18 cellular contexts compared by ENCODE assay signal in genomic region chr6:106704327-106704726, GRCh38.
DNase-seq lines count a peak whose midpoint lies in the region; ATAC-seq, FAIRE-seq and TF ChIP-seq lines count a peak whose summit lies in the region.
"Had no signal": no experiment of that assay in that cellular context is flagged by ENCODE, and none has a peak within 500 bp of the region (broad histone marks: within the 10 kb centered on the region; RNA-seq: fewer than 3 reads in every experiment).

No MANE protein-coding gene starts in this region.

- H3K4me3 Mint-ChIP-seq in naive B cell, result peak overlapping the region in 2 of 8 donors; percentile 44 to 50
- H3K4me3 Mint-ChIP-seq in activated T-helper 2 cell treated with anti-CD3 and anti-CD28 coated beads, Interferon-gamma antibody, Interleukin-2, Interleukin-4, amounts not matched to agents 10 μg/mL and 5 μg/mL and 100 μg/mL, durations not matched to agents 14 hours and 24 hours and 36 hours (ENCODE audit: low read depth), result no peak overlapping the region
- H3K4me3 Mint-ChIP-seq: CD4-positive, alpha-beta T cell; H9 had no signal

- POLR2A ChIA-PET in HepG2 (lab: Yijun Ruan, JAX), result no interaction called here

- H3K9me3 ChIP-seq in right lobe of liver, result no peaks in the 10 kb centered on the region
- H3K9me3 ChIP-seq in HepG2 (ENCODE audit: low read length), result peaks cover 16% of the 10 kb centered on the region
- peaks cover 16% of the 10 kb centered on the region; the same call in 1 of the 2 replicates for H3K9me3 ChIP-seq in SU-DHL-6 (ENCODE audit: insufficient read depth, low read length)
- no peaks in the 10 kb centered on the region for H3K9me3 ChIP-seq in Peyer's patch

- no peaks in the 10 kb centered on the region for H3K79me2 ChIP-seq in HepG2 (ENCODE audit: insufficient read depth, low read length)
- no peaks in the 10 kb centered on the region for H3K79me2 ChIP-seq in SU-DHL-6 (ENCODE audit: insufficient read depth, low read length)

- DNase-seq in right lobe of liver (no peak), HepG2 (ENCODE audit: low spot score) (no peak), naive B cell (no peak), Peyer's patch (no peak), DMS79 (lab: John Stamatoyannopoulos, UW) (no peak)
- no peak for DNase-seq in activated T-helper 2 cell treated with anti-CD3 and anti-CD28 coated beads, Interferon-gamma antibody, Interleukin-2, Interleukin-4, amounts not matched to agents 10 μg/mL and 5 μg/mL and 100 μg/mL, durations not matched to agents 14 hours and 24 hours and 36 hours (ENCODE audit: low spot score)
- DNase-seq: C1 segment of cervical spinal cord; Calu3; CD4-positive, alpha-beta T cell; DMS 273 treated with DMSO at 0.1 percent for 48 hours; EL; GOT3; H9 had no signal

- TF ChIP-seq POLR2A in right lobe of liver (IDR thresholded peaks at IDR 0.05) (no peak), HepG2 (IDR thresholded peaks at IDR 0.05; ENCODE audit: insufficient read depth in 1 of 2, low read depth in 2 of 2, low read length in 2 of 2) (no peak), Peyer's patch (IDR thresholded peaks at IDR 0.05) (no peak)

- no peaks in the 10 kb centered on the region for H3K27me3 Mint-ChIP-seq in naive B cell
- H3K27me3 Mint-ChIP-seq in activated T-helper 2 cell treated with anti-CD3 and anti-CD28 coated beads, Interferon-gamma antibody, Interleukin-2, Interleukin-4, amounts not matched to agents 10 μg/mL and 5 μg/mL and 100 μg/mL, durations not matched to agents 14 hours and 24 hours and 36 hours (ENCODE audit: low read depth), result peaks cover 27% of the 10 kb centered on the region

- TF ChIP-seq CTCF in right lobe of liver (IDR thresholded peaks at IDR 0.05) (no peak), HepG2 (CRISPR knock-in tag; IDR thresholded peaks at IDR 0.05) (no peak), SU-DHL-6 (IDR thresholded peaks at IDR 0.05; ENCODE audit: insufficient read depth, low read length, poor library complexity, severe bottlenecking) (no peak), Peyer's patch (IDR thresholded peaks at IDR 0.05) (no peak)

- no peaks in the 10 kb centered on the region for H3K9me2 ChIP-seq in SU-DHL-6 (replicated peaks; ENCODE audit: insufficient read depth, low read length)

- H3K4me1 ChIP-seq in right lobe of liver (peaks cover 0 to 32% (median 7%) of the 10 kb centered on the region in 4 donors), HepG2 (ENCODE audit: insufficient read depth, low read length) (peaks cover 29% of the 10 kb centered on the region), Peyer's patch (peaks cover 0 to 10% (median 0%) of the 10 kb centered on the region in 4 donors)

- intact Hi-C loops in right lobe of liver (cut with DNase I) (no loop called here), HepG2 (cut with micrococcal nuclease; ENCODE audit: unreplicated experiment) (no loop called here)
- intact Hi-C loops in activated T-helper 2 cell treated with anti-CD3 and anti-CD28 coated beads, Interferon-gamma antibody, Interleukin-2, Interleukin-4, amounts not matched to agents 10 μg/mL and 5 μg/mL and 100 μg/mL, durations not matched to agents 14 hours and 24 hours and 36 hours (cut with micrococcal nuclease), result no loop called here

- no peaks in the 10 kb centered on the region for H3K27me3 ChIP-seq in right lobe of liver
- H3K27me3 ChIP-seq in HepG2 (ENCODE audit: control insufficient read depth in 1 of 2, insufficient read depth in 2 of 2, low read length in 2 of 2), result no peaks in the 10 kb centered on the region
- no peaks in the 10 kb centered on the region for H3K27me3 ChIP-seq in SU-DHL-6 (ENCODE audit: low read length)
- H3K27me3 ChIP-seq in Peyer's patch, result no peaks in the 10 kb centered on the region

- H3K9ac ChIP-seq in HepG2 (ENCODE audit: insufficient read depth, low read depth, low read length), result no peak overlapping the region
- H3K9ac ChIP-seq in SU-DHL-6 (ENCODE audit: low read length), result peak overlapping the region; percentile 72

- TF ChIP-seq RAD21 in HepG2 (CRISPR knock-in tag; IDR thresholded peaks at IDR 0.05), result no peak

- BruUV-seq in HepG2 (replicated peaks; lab: Mats Ljungman, UMichigan), result no TSS peak

- peaks cover 3 to 15% (median 7%) of the 10 kb centered on the region in 7 donors for H3K9me3 Mint-ChIP-seq in naive B cell
- peaks cover 9% of the 10 kb centered on the region for H3K9me3 Mint-ChIP-seq in activated T-helper 2 cell treated with anti-CD3 and anti-CD28 coated beads, Interferon-gamma antibody, Interleukin-2, Interleukin-4, amounts not matched to agents 10 μg/mL and 5 μg/mL and 100 μg/mL, durations not matched to agents 14 hours and 24 hours and 36 hours

- WGBS in right lobe of liver (ENCODE audit: insufficient coverage, low coverage, low lambda C conversion rate, missing lambda C conversion rate), result 60% methylated on average over 4 of the region's 4 CpGs
- WGBS in HepG2 (ENCODE audit: low lambda C conversion rate), result 98% methylated on average over 4 of the region's 4 CpGs

- no peak for FAIRE-seq in HepG2 (lab: Jason Lieb, UNC)
- FAIRE-seq: G401.6, GM12891 had no signal

- H2AFZ ChIP-seq in HepG2 (ENCODE audit: low read length) (no peak overlapping the region), SU-DHL-6 (ENCODE audit: low read depth, low read length, severe bottlenecking) (peak overlapping the region; percentile 39)

- no peak overlapping the region for H3K4me2 ChIP-seq in HepG2 (ENCODE audit: low read depth, low read length)
- peak overlapping the region; percentile 91 for H3K4me2 ChIP-seq in SU-DHL-6 (ENCODE audit: low read depth, low read length, poor library complexity, severe bottlenecking)

- H4K20me1 ChIP-seq in HepG2 (ENCODE audit: insufficient read depth, low read length) (no peaks in the 10 kb centered on the region), SU-DHL-6 (ENCODE audit: low read depth, low read length) (no peaks in the 10 kb centered on the region)

- H3K27ac ChIP-seq in right lobe of liver (peak overlapping the region in 2 of 3 donors; percentile 98 to 99), HepG2 (ENCODE audit: extremely low read length, insufficient read depth, low read length) (no peak overlapping the region), SU-DHL-6 (ENCODE audit: low read depth, low read length) (peak overlapping the region; percentile 100), Peyer's patch (peak overlapping the region in 2 of 4 donors; percentile 64 to 85)
- H3K27ac ChIP-seq: 22Rv1 had no signal

- H3K36me3 Mint-ChIP-seq in naive B cell, result peaks cover 7 to 8% of the 10 kb centered on the region in 2 donors
- H3K36me3 Mint-ChIP-seq in activated T-helper 2 cell treated with anti-CD3 and anti-CD28 coated beads, Interferon-gamma antibody, Interleukin-2, Interleukin-4, amounts not matched to agents 10 μg/mL and 5 μg/mL and 100 μg/mL, durations not matched to agents 14 hours and 24 hours and 36 hours (ENCODE audit: low read depth), result no peaks in the 10 kb centered on the region

- TF ChIP-seq EP300 in HepG2 (IDR thresholded peaks at IDR 0.05; ENCODE audit: low read depth in 2 of 2, low read length in 2 of 2) (no peak), HepG2 (CRISPR knock-in tag; IDR thresholded peaks at IDR 0.05; ENCODE audit: borderline replicate concordance) (no peak)

- H3F3A ChIP-seq in SU-DHL-6 (ENCODE audit: insufficient read depth), result peaks cover 38% of the 10 kb centered on the region

- CTCF ChIA-PET in HepG2 (lab: Yijun Ruan, JAX; ENCODE audit: low intra/inter-chr PET ratio, low total read pairs), result no interaction called here

- ATAC-seq in right lobe of liver (no peak), HepG2 (no peak), naive B cell (ENCODE audit: low read depth in 2 of 2) (no peak), GM18907 (IDR thresholded peaks at IDR 0.05; ENCODE audit: unreplicated experiment) (no peak)

- in situ Hi-C loops in HepG2 (cut with HindIII; ENCODE audit: extremely low pct_ligation_motif_present, low pct_unique_long_range_greater_than_20kb), result no loop called here

- H3K4me1 Mint-ChIP-seq in naive B cell, result peaks cover 63 to 85% (median 80%) of the 10 kb centered on the region in 3 donors
- peaks cover 5% of the 10 kb centered on the region for H3K4me1 Mint-ChIP-seq in activated T-helper 2 cell treated with anti-CD3 and anti-CD28 coated beads, Interferon-gamma antibody, Interleukin-2, Interleukin-4, amounts not matched to agents 10 μg/mL and 5 μg/mL and 100 μg/mL, durations not matched to agents 14 hours and 24 hours and 36 hours (ENCODE audit: low read depth)

- H3K4me3 ChIP-seq in right lobe of liver (peak overlapping the region in 1 of 3 donors; percentile 47), HepG2 (replicated peaks in 1 of 3; ENCODE audit: insufficient read depth in 1 of 3, low read depth in 2 of 3, low read length in 3 of 3) (no peak overlapping the region), SU-DHL-6 (ENCODE audit: insufficient read depth, low read length, poor library complexity, severe bottlenecking) (peak overlapping the region; percentile 46), Peyer's patch (no peak overlapping the region)

- peak overlapping the region in 4 of 6 donors; percentile 27 to 95 (median 70) for H3K27ac Mint-ChIP-seq in naive B cell
- H3K27ac Mint-ChIP-seq in activated T-helper 2 cell treated with anti-CD3 and anti-CD28 coated beads, Interferon-gamma antibody, Interleukin-2, Interleukin-4, amounts not matched to agents 10 μg/mL and 5 μg/mL and 100 μg/mL, durations not matched to agents 14 hours and 24 hours and 36 hours, result no peak overlapping the region
- H3K27ac Mint-ChIP-seq: CD4-positive, alpha-beta T cell; H9 had no signal

- H3K36me3 ChIP-seq in right lobe of liver (no peaks in the 10 kb centered on the region), HepG2 (replicated peaks in 1 of 2; ENCODE audit: control insufficient read depth in 1 of 2, insufficient read depth in 2 of 2, low read length in 2 of 2) (no peaks in the 10 kb centered on the region), SU-DHL-6 (ENCODE audit: low read length) (peaks cover 6% of the 10 kb centered on the region), Peyer's patch (no peaks in the 10 kb centered on the region)

TF ChIP-seq in HepG2, 621 proteins besides CTCF, POLR2A, EP300 and RAD21 (continues in another document):
- TF ChIP-seq PHB2 (IDR thresholded peaks at IDR 0.05; ENCODE audit: partially characterized antibody), result no peak
- no peak for TF ChIP-seq ZNF446 (CRISPR knock-in tag; IDR thresholded peaks at IDR 0.05)
- TF ChIP-seq ZNF280B (CRISPR knock-in tag; IDR thresholded peaks at IDR 0.05; ENCODE audit: borderline replicate concordance), result no peak
- no peak for TF ChIP-seq ZZZ3 (CRISPR knock-in tag; IDR thresholded peaks at IDR 0.05; ENCODE audit: borderline replicate concordance)
- TF ChIP-seq NFE2L1 (CRISPR knock-in tag; IDR thresholded peaks at IDR 0.05; ENCODE audit: borderline replicate concordance), result no peak
